In the genomic region with DNA sequence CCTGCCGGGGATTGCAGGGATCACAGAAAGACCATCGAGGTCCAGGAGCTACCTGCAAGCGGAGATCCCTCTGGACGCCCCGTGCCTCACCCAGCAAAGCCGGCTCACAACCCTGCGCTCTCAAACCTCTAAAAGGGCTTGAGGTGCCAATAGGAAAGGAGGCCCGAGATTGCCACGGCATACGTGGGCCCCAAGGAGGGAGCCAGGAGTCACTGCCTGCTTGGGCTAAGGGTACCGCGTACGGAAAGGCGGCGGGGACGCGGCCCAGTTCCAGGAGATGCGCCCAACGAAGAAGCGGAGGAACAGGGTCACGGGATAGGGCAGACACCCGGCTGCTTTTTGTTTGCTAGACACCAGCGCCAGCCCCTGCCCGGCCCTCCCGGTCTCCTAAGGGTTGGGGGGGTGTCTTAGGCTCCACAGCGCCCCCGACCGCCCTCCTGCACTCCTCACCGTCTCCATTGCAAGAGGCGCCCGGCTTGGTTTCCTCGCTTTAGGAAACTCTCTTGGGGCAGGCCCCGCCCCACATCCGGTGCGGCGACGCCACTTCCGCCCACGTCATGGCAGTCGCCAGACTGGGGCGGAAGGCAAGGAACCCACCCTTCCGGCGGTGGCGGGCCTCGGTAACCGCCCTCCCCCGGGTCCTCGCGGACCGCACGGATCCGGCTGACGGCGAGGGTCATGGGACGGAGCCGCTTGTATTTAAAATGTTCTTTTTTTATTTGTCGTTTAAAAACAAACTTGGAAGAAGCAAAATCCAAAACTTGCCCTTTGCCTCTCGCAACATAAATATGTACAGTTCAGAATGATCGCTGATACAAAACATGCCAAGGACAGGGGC, we compare ENCODE assay signal across 1 cellular context.
TF ChIP-seq lines count a peak whose summit lies in the region.

PRKAG1 (minus strand) TSS at position 495 of the 838 bp plus-strand sequence; CDS start at position 459, 36 bp downstream.

TF ChIP-seq in HepG2, 621 proteins besides CTCF, POLR2A, EP300 and RAD21 (continued from another document and continues in another):
- no peak for TF ChIP-seq PAX8 (CRISPR knock-in tag; IDR thresholded peaks at IDR 0.05; ENCODE audit: borderline replicate concordance)
- TF ChIP-seq, protein P1, sequence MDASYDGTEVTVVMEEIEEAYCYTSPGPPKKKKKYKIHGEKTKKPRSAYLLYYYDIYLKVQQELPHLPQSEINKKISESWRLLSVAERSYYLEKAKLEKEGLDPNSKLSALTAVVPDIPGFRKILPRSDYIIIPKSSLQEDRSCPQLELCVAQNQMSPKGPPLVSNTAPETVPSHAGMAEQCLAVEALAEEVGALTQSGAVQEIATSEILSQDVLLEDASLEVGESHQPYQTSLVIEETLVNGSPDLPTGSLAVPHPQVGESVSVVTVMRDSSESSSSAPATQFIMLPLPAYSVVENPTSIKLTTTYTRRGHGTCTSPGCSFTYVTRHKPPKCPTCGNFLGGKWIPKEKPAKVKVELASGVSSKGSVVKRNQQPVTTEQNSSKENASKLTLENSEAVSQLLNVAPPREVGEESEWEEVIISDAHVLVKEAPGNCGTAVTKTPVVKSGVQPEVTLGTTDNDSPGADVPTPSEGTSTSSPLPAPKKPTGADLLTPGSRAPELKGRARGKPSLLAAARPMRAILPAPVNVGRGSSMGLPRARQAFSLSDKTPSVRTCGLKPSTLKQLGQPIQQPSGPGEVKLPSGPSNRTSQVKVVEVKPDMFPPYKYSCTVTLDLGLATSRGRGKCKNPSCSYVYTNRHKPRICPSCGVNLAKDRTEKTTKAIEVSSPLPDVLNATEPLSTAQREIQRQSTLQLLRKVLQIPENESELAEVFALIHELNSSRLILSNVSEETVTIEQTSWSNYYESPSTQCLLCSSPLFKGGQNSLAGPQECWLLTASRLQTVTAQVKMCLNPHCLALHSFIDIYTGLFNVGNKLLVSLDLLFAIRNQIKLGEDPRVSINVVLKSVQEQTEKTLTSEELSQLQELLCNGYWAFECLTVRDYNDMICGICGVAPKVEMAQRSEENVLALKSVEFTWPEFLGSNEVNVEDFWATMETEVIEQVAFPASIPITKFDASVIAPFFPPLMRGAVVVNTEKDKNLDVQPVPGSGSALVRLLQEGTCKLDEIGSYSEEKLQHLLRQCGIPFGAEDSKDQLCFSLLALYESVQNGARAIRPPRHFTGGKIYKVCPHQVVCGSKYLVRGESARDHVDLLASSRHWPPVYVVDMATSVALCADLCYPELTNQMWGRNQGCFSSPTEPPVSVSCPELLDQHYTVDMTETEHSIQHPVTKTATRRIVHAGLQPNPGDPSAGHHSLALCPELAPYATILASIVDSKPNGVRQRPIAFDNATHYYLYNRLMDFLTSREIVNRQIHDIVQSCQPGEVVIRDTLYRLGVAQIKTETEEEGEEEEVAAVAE (CRISPR knock-in tag; IDR thresholded peaks at IDR 0.05; ENCODE audit: borderline replicate concordance) = no peak; the same call in 1 of the 2 replicates
- no peak for TF ChIP-seq ZNF891 (CRISPR knock-in tag; IDR thresholded peaks at IDR 0.05)
- peak; percentile 96; the same call in 1 of the 2 replicates for TF ChIP-seq KLF12 (CRISPR knock-in tag; IDR thresholded peaks at IDR 0.05; ENCODE audit: borderline replicate concordance)
- peak; percentile 50; the same call in 1 of the 2 replicates for TF ChIP-seq GMEB1 (CRISPR knock-in tag; IDR thresholded peaks at IDR 0.05; ENCODE audit: borderline replicate concordance)
- no peak for TF ChIP-seq ZFAT (CRISPR knock-in tag; conservative IDR thresholded peaks at IDR 0.05)
- TF ChIP-seq UBTF (CRISPR knock-in tag; IDR thresholded peaks at IDR 0.05) = peak; percentile 86
- no peak for TF ChIP-seq CBX1 (IDR thresholded peaks at IDR 0.05; ENCODE audit: low read depth)
- TF ChIP-seq SMARCC2 (IDR thresholded peaks at IDR 0.05) = no peak
- no peak for TF ChIP-seq CERS6 (CRISPR knock-in tag; IDR thresholded peaks at IDR 0.05)
- no peak for TF ChIP-seq SIX4 (CRISPR knock-in tag; IDR thresholded peaks at IDR 0.05)
- no peak for TF ChIP-seq ZNF30 (CRISPR knock-in tag; IDR thresholded peaks at IDR 0.05)
- no peak for TF ChIP-seq ZNF660 (CRISPR knock-in tag; IDR thresholded peaks at IDR 0.05; ENCODE audit: borderline replicate concordance, low read depth)
- peak; percentile 47; the same call in 1 of the 2 replicates for TF ChIP-seq HCFC1 (IDR thresholded peaks at IDR 0.05; ENCODE audit: low read depth, low read length)
- TF ChIP-seq RBM22 (optimal IDR thresholded peaks at IDR 0.05; ENCODE audit: low read length) = peak; percentile 98
- no peak for TF ChIP-seq SOX6 (IDR thresholded peaks at IDR 0.05)
- TF ChIP-seq SOX6 (CRISPR knock-in tag; IDR thresholded peaks at IDR 0.05) = peak; percentile 73
- TF ChIP-seq REL (CRISPR knock-in tag; conservative IDR thresholded peaks at IDR 0.05) = no peak; the same call in 1 of the 2 replicates
- no peak for TF ChIP-seq FOSL1 (CRISPR knock-in tag; IDR thresholded peaks at IDR 0.05; ENCODE audit: borderline replicate concordance)
- TF ChIP-seq ZNF816 (CRISPR knock-in tag; IDR thresholded peaks at IDR 0.05; ENCODE audit: borderline replicate concordance) = no peak
- peak; percentile 85; the same call in 1 of the 2 replicates for TF ChIP-seq ZFP91 (CRISPR knock-in tag; IDR thresholded peaks at IDR 0.05; ENCODE audit: borderline replicate concordance)
- no peak for TF ChIP-seq ZSCAN29 (CRISPR knock-in tag; conservative IDR thresholded peaks at IDR 0.05)
- peak; percentile 45; the same call in 1 of the 2 replicates for TF ChIP-seq ZNF543 (CRISPR knock-in tag; IDR thresholded peaks at IDR 0.05)
- TF ChIP-seq NCOA1 (CRISPR knock-in tag; IDR thresholded peaks at IDR 0.05) = peak; percentile 33; the same call in 1 of the 2 replicates
- peak; percentile 62; the same call in 1 of the 2 replicates for TF ChIP-seq ZNF230 (CRISPR knock-in tag; IDR thresholded peaks at IDR 0.05)
- peak; percentile 93 for TF ChIP-seq SMAD1 (CRISPR knock-in tag; IDR thresholded peaks at IDR 0.05; ENCODE audit: borderline replicate concordance, low read depth)
- TF ChIP-seq TBP (CRISPR knock-in tag; IDR thresholded peaks at IDR 0.05) = no peak
- peak; percentile 68; the same call in 1 of the 2 replicates for TF ChIP-seq PPARG (CRISPR knock-in tag; conservative IDR thresholded peaks at IDR 0.05)
- TF ChIP-seq, protein P2, sequence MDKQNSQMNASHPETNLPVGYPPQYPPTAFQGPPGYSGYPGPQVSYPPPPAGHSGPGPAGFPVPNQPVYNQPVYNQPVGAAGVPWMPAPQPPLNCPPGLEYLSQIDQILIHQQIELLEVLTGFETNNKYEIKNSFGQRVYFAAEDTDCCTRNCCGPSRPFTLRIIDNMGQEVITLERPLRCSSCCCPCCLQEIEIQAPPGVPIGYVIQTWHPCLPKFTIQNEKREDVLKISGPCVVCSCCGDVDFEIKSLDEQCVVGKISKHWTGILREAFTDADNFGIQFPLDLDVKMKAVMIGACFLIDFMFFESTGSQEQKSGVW (CRISPR knock-in tag; IDR thresholded peaks at IDR 0.05; ENCODE audit: borderline replicate concordance) = no peak
- 0 out of 2 replicates have a peak, but pooled peaks have one; percentile 20 for TF ChIP-seq FOXC1 (CRISPR knock-in tag; IDR thresholded peaks at IDR 0.05; ENCODE audit: borderline replicate concordance)
- TF ChIP-seq MIER2 (CRISPR knock-in tag; IDR thresholded peaks at IDR 0.05) = 0 out of 2 replicates have a peak, but pooled peaks have one; percentile 14
- peak; percentile 65; the same call in 1 of the 2 replicates for TF ChIP-seq KLF15 (CRISPR knock-in tag; IDR thresholded peaks at IDR 0.05; ENCODE audit: borderline replicate concordance)
- no peak for TF ChIP-seq KDM1A (CRISPR knock-in tag; IDR thresholded peaks at IDR 0.05)
- no peak for TF ChIP-seq TGIF2 (CRISPR knock-in tag; IDR thresholded peaks at IDR 0.05)
- no peak for TF ChIP-seq ZNF614 (CRISPR knock-in tag; IDR thresholded peaks at IDR 0.05; ENCODE audit: borderline replicate concordance)
- TF ChIP-seq KDM2A (CRISPR knock-in tag; IDR thresholded peaks at IDR 0.05; ENCODE audit: borderline replicate concordance, low read depth) = peak; percentile 100
- TF ChIP-seq ZNF33A (CRISPR knock-in tag; IDR thresholded peaks at IDR 0.05; ENCODE audit: borderline replicate concordance) = no peak
- TF ChIP-seq RFX3 (CRISPR knock-in tag; IDR thresholded peaks at IDR 0.05) = no peak
- peak; percentile 47; the same call in 1 of the 2 replicates for TF ChIP-seq TFDP1 (CRISPR knock-in tag; IDR thresholded peaks at IDR 0.05; ENCODE audit: borderline replicate concordance)
- TF ChIP-seq ELF3 (CRISPR knock-in tag; IDR thresholded peaks at IDR 0.05) = peak; percentile 39; the same call in 1 of the 2 replicates
- TF ChIP-seq REXO4 (CRISPR knock-in tag; IDR thresholded peaks at IDR 0.05; ENCODE audit: borderline replicate concordance) = no peak
- peak; percentile 94; the same call in 1 of the 2 replicates for TF ChIP-seq AKAP8 (CRISPR knock-in tag; IDR thresholded peaks at IDR 0.05)
- no peak for TF ChIP-seq HNF4G (IDR thresholded peaks at IDR 0.05; ENCODE audit: borderline replicate concordance, low read depth, low read length)
- TF ChIP-seq HNF4G (CRISPR knock-in tag; IDR thresholded peaks at IDR 0.05; ENCODE audit: borderline replicate concordance, low read depth) = peak; percentile 72; the same call in 1 of the 2 replicates
- no peak for TF ChIP-seq ATF7 (IDR thresholded peaks at IDR 0.05)
- TF ChIP-seq ATF7 (CRISPR knock-in tag; IDR thresholded peaks at IDR 0.05) = 0 out of 2 replicates have a peak, but pooled peaks have one; percentile 52
- TF ChIP-seq THYN1 (CRISPR knock-in tag; IDR thresholded peaks at IDR 0.05; ENCODE audit: borderline replicate concordance, low read depth) = no peak
- no peak; the same call in 1 of the 2 replicates for TF ChIP-seq MYC (CRISPR knock-in tag; IDR thresholded peaks at IDR 0.05; ENCODE audit: borderline replicate concordance)
